ENCODE assay signal across 10 cellular contexts in the genomic region with DNA sequence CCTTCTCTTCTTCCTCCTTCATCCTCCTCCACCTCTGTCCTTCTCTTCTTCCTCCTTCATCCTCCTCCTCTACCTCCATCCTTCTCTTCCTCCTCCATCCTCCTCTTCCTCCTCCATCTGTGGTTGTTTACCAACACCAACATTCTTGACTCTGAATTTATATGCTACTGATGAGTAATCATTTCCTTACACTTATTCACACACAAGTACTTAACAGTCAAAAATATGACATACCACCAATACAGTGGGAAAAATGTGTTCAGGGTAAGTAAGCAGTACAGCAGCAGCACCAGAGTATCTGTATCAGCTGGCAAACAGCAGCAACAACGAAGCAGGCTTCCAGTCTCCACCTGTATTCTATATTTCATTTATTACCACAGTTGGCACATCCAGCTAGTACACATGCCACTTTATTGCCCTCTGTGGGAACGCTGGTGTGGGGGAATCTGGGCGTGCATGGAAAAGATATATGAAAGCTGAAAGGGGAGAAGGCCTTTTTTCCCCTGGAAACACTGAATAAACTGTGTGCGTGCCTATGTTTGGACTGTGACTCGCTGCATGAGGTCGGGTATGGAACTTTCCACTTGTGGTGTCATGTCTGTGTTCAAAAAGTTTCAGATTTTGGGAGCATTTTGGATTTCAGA. TPM values are rescaled to one million over a fixed set of nuclear protein-coding genes. Genes with fewer than 3 reads are reported as not detected.
DNase-seq lines count a peak whose midpoint lies in the region; ATAC-seq lines count a peak whose summit lies in the region.
"Had no signal": no experiment of that assay in that cellular context is flagged by ENCODE, and none has a peak within 500 bp of the region (broad histone marks: within the 10 kb centered on the region; RNA-seq: fewer than 3 reads in every experiment).

No MANE protein-coding gene starts in this region.

- POLR2A ChIA-PET in naive thymus-derived CD8-positive, alpha-beta T cell (lab: Charles Lee) = no interaction called here

- H3K4me1 Mint-ChIP-seq in naive thymus-derived CD8-positive, alpha-beta T cell = peaks cover 6 to 37% (median 33%) of the 10 kb centered on the region in 4 donors

- no peak overlapping the region for H3K4me3 Mint-ChIP-seq in naive thymus-derived CD8-positive, alpha-beta T cell

- DNase-seq in Ammon's horn (ENCODE audit: low spot score) (peak; percentile 19), M059J (ENCODE audit: low read depth) (peak; percentile 77), astrocyte of the hippocampus (ENCODE audit: low read depth, low spot score) (peak; percentile 48), lung microvascular endothelial cell (ENCODE audit: low read depth in 2 of 2) (peak; percentile 87 to 93)
- DNase-seq in naive thymus-derived CD8-positive, alpha-beta T cell = no peak
- DNase-seq: DND-41 had no signal

- no peaks in the 10 kb centered on the region for H3K9me3 Mint-ChIP-seq in naive thymus-derived CD8-positive, alpha-beta T cell

- ATAC-seq in HG03432 (IDR thresholded peaks at IDR 0.05; ENCODE audit: unreplicated experiment) = no peak
- ATAC-seq in naive thymus-derived CD8-positive, alpha-beta T cell = no peak
- ATAC-seq in GM19467 (IDR thresholded peaks at IDR 0.05; ENCODE audit: unreplicated experiment) = no peak
- no peak for ATAC-seq in GM19395 (IDR thresholded peaks at IDR 0.05; ENCODE audit: unreplicated experiment)
- ATAC-seq: left lobe of liver had no signal

- peak overlapping the region in 5 of 10 donors; percentile 15 to 79 (median 39) for H3K27ac Mint-ChIP-seq in naive thymus-derived CD8-positive, alpha-beta T cell

- H3K36me3 Mint-ChIP-seq in naive thymus-derived CD8-positive, alpha-beta T cell = peaks cover 0 to 63% (median 13%) of the 10 kb centered on the region in 3 donors

- no peaks in the 10 kb centered on the region for H3K27me3 Mint-ChIP-seq in naive thymus-derived CD8-positive, alpha-beta T cell

RNA-seq across cellular contexts. Expression of a gene that starts 16.0 kb away (rescaled TPM):
- 45.7 and 47.8 TPM in 2 replicates for total RNA-seq in M059J (2014; rRNA removed; shearing (Covaris generic))
- 51.6 and 66.3 TPM in 2 replicates for total RNA-seq in lung microvascular endothelial cell
- total RNA-seq in naive thymus-derived CD8-positive, alpha-beta T cell = 10 to 100 TPM; 59.3 to 62.0 TPM
- polyA plus RNA-seq in naive thymus-derived CD8-positive, alpha-beta T cell = 10 to 100 TPM; 24.6 to 28.0 (median 27.5) TPM

RNA-seq across cellular contexts. Expression of a gene that starts 25.4 kb away (rescaled TPM):
- 0.20 and 0.25 TPM in 2 replicates for total RNA-seq in M059J (2014; rRNA removed; shearing (Covaris generic))
- 0.44 and 1.6 TPM in 2 replicates for total RNA-seq in lung microvascular endothelial cell
- total RNA-seq in naive thymus-derived CD8-positive, alpha-beta T cell = 1 to 10 TPM; 2.4 to 2.7 TPM
- polyA plus RNA-seq in naive thymus-derived CD8-positive, alpha-beta T cell = 1 to 10 TPM in 1 of 3 donors, under 1 TPM in 2; 0.22 to 1.2 (median 0.61) TPM

Comparison
In these comparisons a context has a peak if more than half of its experiments do, and no peak if none do; other contexts are left out.
1. DNase-seq: peak in Ammon's horn (single experiment), M059J (single experiment), astrocyte of the hippocampus (single experiment) and lung microvascular endothelial cell (2 of 2); none in naive thymus-derived CD8-positive, alpha-beta T cell (0 of 10).